ENCODE assay signal across 28 cellular contexts in the genomic region with DNA sequence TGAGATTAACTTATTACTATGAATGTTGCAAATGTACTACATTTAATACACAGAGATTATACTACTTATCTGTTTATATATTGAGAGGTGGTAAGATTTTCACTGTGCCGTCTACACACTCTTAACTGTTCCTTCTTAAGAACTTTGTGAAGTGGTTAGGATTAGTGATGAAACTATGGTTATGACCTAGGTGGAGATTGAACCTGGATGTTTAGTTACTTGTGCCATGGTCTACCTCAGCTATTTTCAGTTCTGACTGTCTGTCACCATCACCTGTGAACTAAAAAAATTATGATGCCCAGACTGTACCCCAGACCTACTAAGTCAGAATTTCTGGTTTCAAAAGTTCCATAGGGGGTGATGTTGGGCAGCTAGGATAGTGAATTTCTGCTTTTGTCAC. TPM values are rescaled to one million over a fixed set of nuclear protein-coding genes. Genes with fewer than 3 reads are reported as not detected.
A peak's percentile ranks its signal among the peaks of the same experiment; 100 is the strongest.
DNase-seq lines count a peak whose midpoint lies in the region; ATAC-seq, FAIRE-seq and TF ChIP-seq lines count a peak whose summit lies in the region.
"Had no signal": no experiment of that assay in that cellular context is flagged by ENCODE, and none has a peak within 500 bp of the region (broad histone marks: within the 10 kb centered on the region; RNA-seq: fewer than 3 reads in every experiment).

No MANE protein-coding gene starts in this region.

- no peaks in the 10 kb centered on the region for H3K36me3 ChIP-seq in colonic mucosa

- no peak for TF ChIP-seq POLR2A in erythroblast (IDR thresholded peaks at IDR 0.05; ENCODE audit: low read length)

- H3K4me3 ChIP-seq in colonic mucosa = no peak overlapping the region
- H3K4me3 ChIP-seq: dorsolateral prefrontal cortex, lung had no signal

- intact Hi-C loops in activated CD4-positive, alpha-beta T cell treated with anti-CD3 and anti-CD28 coated beads for 36 hours (cut with DNase I, micrococcal nuclease) = no loop called here
- intact Hi-C loops in activated CD4-positive, alpha-beta T cell treated with anti-CD3 and anti-CD28 coated beads, Interleukin-2, amount 10 ng/mL, durations not matched to agents 24 days and 14 days (cut with micrococcal nuclease) = no loop called here
- intact Hi-C loops in activated T-helper 1 cell treated with anti-CD3 and anti-CD28 coated beads, Interleukin-12 subunit alpha, Interleukin-12 subunit beta, Interleukin-2, Interleukin-4 antibody, amounts not matched to agents 30 ng/mL and 10 ng/mL and 1 ng/mL, durations not matched to agents 14 hours and 24 hours and 36 hours (cut with micrococcal nuclease) = no loop called here
- intact Hi-C loops in natural killer cell (cut with micrococcal nuclease) = no loop called here
- intact Hi-C loops in colonic mucosa (cut with DNase I) = no loop called here

- TF ChIP-seq CTCF in natural killer cell (IDR thresholded peaks at IDR 0.05) = no peak
- TF ChIP-seq CTCF in colonic mucosa (IDR thresholded peaks at IDR 0.05) = no peak

- peak overlapping the region; percentile 43 for H3K27ac Mint-ChIP-seq in activated CD4-positive, alpha-beta T cell treated with anti-CD3 and anti-CD28 coated beads for 36 hours
- H3K27ac Mint-ChIP-seq in activated CD4-positive, alpha-beta T cell treated with anti-CD3 and anti-CD28 coated beads, Interleukin-2, amount 10 ng/mL, durations not matched to agents 24 days and 14 days = no peak overlapping the region
- no peak overlapping the region for H3K27ac Mint-ChIP-seq in activated T-helper 1 cell treated with anti-CD3 and anti-CD28 coated beads, Interleukin-12 subunit alpha, Interleukin-12 subunit beta, Interleukin-2, Interleukin-4 antibody, amounts not matched to agents 30 ng/mL and 10 ng/mL and 1 ng/mL, durations not matched to agents 14 hours and 24 hours and 36 hours
- H3K27ac Mint-ChIP-seq in natural killer cell = peak overlapping the region in 1 of 2 donors; percentile 92
- H3K27ac Mint-ChIP-seq: progenitor cell of endocrine pancreas had no signal

- peaks cover 4% of the 10 kb centered on the region for H3K9me3 Mint-ChIP-seq in activated CD4-positive, alpha-beta T cell treated with anti-CD3 and anti-CD28 coated beads for 36 hours (ENCODE audit: low read depth)
- peaks cover 6% of the 10 kb centered on the region for H3K9me3 Mint-ChIP-seq in activated CD4-positive, alpha-beta T cell treated with anti-CD3 and anti-CD28 coated beads, Interleukin-2, amount 10 ng/mL, durations not matched to agents 24 days and 14 days
- H3K9me3 Mint-ChIP-seq in activated T-helper 1 cell treated with anti-CD3 and anti-CD28 coated beads, Interleukin-12 subunit alpha, Interleukin-12 subunit beta, Interleukin-2, Interleukin-4 antibody, amounts not matched to agents 30 ng/mL and 10 ng/mL and 1 ng/mL, durations not matched to agents 14 hours and 24 hours and 36 hours = peaks cover 12% of the 10 kb centered on the region
- no peaks in the 10 kb centered on the region for H3K9me3 Mint-ChIP-seq in natural killer cell

- no peak overlapping the region for H3K27ac ChIP-seq in colonic mucosa
- H3K27ac ChIP-seq: dorsolateral prefrontal cortex had no signal

- no peak overlapping the region for H3K4me3 Mint-ChIP-seq in activated CD4-positive, alpha-beta T cell treated with anti-CD3 and anti-CD28 coated beads for 36 hours
- H3K4me3 Mint-ChIP-seq in activated CD4-positive, alpha-beta T cell treated with anti-CD3 and anti-CD28 coated beads, Interleukin-2, amount 10 ng/mL, durations not matched to agents 24 days and 14 days = no peak overlapping the region
- peak overlapping the region; percentile 25 for H3K4me3 Mint-ChIP-seq in activated T-helper 1 cell treated with anti-CD3 and anti-CD28 coated beads, Interleukin-12 subunit alpha, Interleukin-12 subunit beta, Interleukin-2, Interleukin-4 antibody, amounts not matched to agents 30 ng/mL and 10 ng/mL and 1 ng/mL, durations not matched to agents 14 hours and 24 hours and 36 hours
- H3K4me3 Mint-ChIP-seq in natural killer cell = no peak overlapping the region

- no peak overlapping the region for H3K9ac ChIP-seq in colonic mucosa (ENCODE audit: low read depth in 2 of 2, low read length in 2 of 2)

- peak; percentile 48 for FAIRE-seq in GM19239 (lab: Jason Lieb, UNC)
- FAIRE-seq: astrocyte, HTR-8/SVneo had no signal

- POLR2A ChIA-PET in activated CD4-positive, alpha-beta T cell treated with anti-CD3 and anti-CD28 coated beads for 36 hours (lab: Charles Lee) = interaction anchor here (0.6 to 1.4 kb wide), 3 partner anchors 49 to 62 kb away, joined by 3 to 4 read pairs (median 4); no protein-coding TSS in a partner anchor

- peaks cover 91% of the 10 kb centered on the region for H3K4me1 Mint-ChIP-seq in activated CD4-positive, alpha-beta T cell treated with anti-CD3 and anti-CD28 coated beads for 36 hours
- peaks cover 66% of the 10 kb centered on the region for H3K4me1 Mint-ChIP-seq in activated CD4-positive, alpha-beta T cell treated with anti-CD3 and anti-CD28 coated beads, Interleukin-2, amount 10 ng/mL, durations not matched to agents 24 days and 14 days
- H3K4me1 Mint-ChIP-seq in activated T-helper 1 cell treated with anti-CD3 and anti-CD28 coated beads, Interleukin-12 subunit alpha, Interleukin-12 subunit beta, Interleukin-2, Interleukin-4 antibody, amounts not matched to agents 30 ng/mL and 10 ng/mL and 1 ng/mL, durations not matched to agents 14 hours and 24 hours and 36 hours (ENCODE audit: low read depth) = peaks cover 89% of the 10 kb centered on the region
- peaks cover 90 to 92% of the 10 kb centered on the region in 2 donors for H3K4me1 Mint-ChIP-seq in natural killer cell

- H3K9me3 ChIP-seq in colonic mucosa = no peaks in the 10 kb centered on the region
- H3K9me3 ChIP-seq: Caco-2 had no signal

- H3K27me3 Mint-ChIP-seq in activated CD4-positive, alpha-beta T cell treated with anti-CD3 and anti-CD28 coated beads for 36 hours = no peaks in the 10 kb centered on the region
- H3K27me3 Mint-ChIP-seq in activated CD4-positive, alpha-beta T cell treated with anti-CD3 and anti-CD28 coated beads, Interleukin-2, amount 10 ng/mL, durations not matched to agents 24 days and 14 days = no peaks in the 10 kb centered on the region
- H3K27me3 Mint-ChIP-seq in activated T-helper 1 cell treated with anti-CD3 and anti-CD28 coated beads, Interleukin-12 subunit alpha, Interleukin-12 subunit beta, Interleukin-2, Interleukin-4 antibody, amounts not matched to agents 30 ng/mL and 10 ng/mL and 1 ng/mL, durations not matched to agents 14 hours and 24 hours and 36 hours (ENCODE audit: insufficient read depth) = no peaks in the 10 kb centered on the region
- no peaks in the 10 kb centered on the region for H3K27me3 Mint-ChIP-seq in natural killer cell (ENCODE audit: low read depth in 2 of 2)
- H3K27me3 Mint-ChIP-seq: progenitor cell of endocrine pancreas had no signal

- no peak for DNase-seq in activated CD4-positive, alpha-beta T cell treated with anti-CD3 and anti-CD28 coated beads for 36 hours
- no peak for DNase-seq in activated CD4-positive, alpha-beta T cell treated with anti-CD3 and anti-CD28 coated beads, Interleukin-2, amount 10 ng/mL, durations not matched to agents 24 days and 14 days
- no peak for DNase-seq in GM19239 (ENCODE audit: insufficient read length, low spot score)
- DNase-seq in activated T-helper 1 cell treated with anti-CD3 and anti-CD28 coated beads, Interleukin-12 subunit alpha, Interleukin-12 subunit beta, Interleukin-2, Interleukin-4 antibody, amounts not matched to agents 30 ng/mL and 10 ng/mL and 1 ng/mL, durations not matched to agents 14 hours and 24 hours and 36 hours (ENCODE audit: low spot score) = no peak
- DNase-seq in natural killer cell = no peak
- no peak for DNase-seq in erythroblast (lab: John Stamatoyannopoulos, UW)
- DNase-seq in colonic mucosa = no peak
- DNase-seq: 8988T; activated gamma-delta T cell treated with Interleukin-2 at 50 U/mL for 16 hours; AML-193; Caco-2; dorsolateral prefrontal cortex; glutamatergic neuron; H7; KG1; MV-4-11; NCI-H146; NCI-H510A; NK-92 treated with Interleukin-12 subunit alpha and Interleukin-12 subunit beta, amount 100 ng/mL, for 24 hours; SHP77; SW 1271; trophoblast cell had no signal

- no peaks in the 10 kb centered on the region for H3K4me1 ChIP-seq in colonic mucosa

- CTCF ChIA-PET in activated CD4-positive, alpha-beta T cell treated with anti-CD3 and anti-CD28 coated beads for 36 hours (lab: Charles Lee) = interaction anchor here (0.6 to 3.8 kb wide), 5 partner anchors 33 to 109 kb away, joined by 3 to 25 read pairs (median 4); no protein-coding TSS in a partner anchor

- peak; percentile 80 for ATAC-seq in activated CD4-positive, alpha-beta T cell treated with anti-CD3 and anti-CD28 coated beads for 36 hours
- peak; percentile 16 to 42 (median 31) for ATAC-seq in natural killer cell
- no peak for ATAC-seq in HG03342 (IDR thresholded peaks at IDR 0.05; ENCODE audit: unreplicated experiment)
- ATAC-seq: sciatic nerve had no signal

- no peaks in the 10 kb centered on the region for H3K27me3 ChIP-seq in colonic mucosa
- H3K27me3 ChIP-seq: dorsolateral prefrontal cortex had no signal

- H3K36me3 Mint-ChIP-seq in activated CD4-positive, alpha-beta T cell treated with anti-CD3 and anti-CD28 coated beads for 36 hours (ENCODE audit: low read depth) = peaks cover 34% of the 10 kb centered on the region
- peaks cover 47% of the 10 kb centered on the region for H3K36me3 Mint-ChIP-seq in activated CD4-positive, alpha-beta T cell treated with anti-CD3 and anti-CD28 coated beads, Interleukin-2, amount 10 ng/mL, durations not matched to agents 24 days and 14 days (ENCODE audit: low read depth)
- peaks cover 41% of the 10 kb centered on the region for H3K36me3 Mint-ChIP-seq in activated T-helper 1 cell treated with anti-CD3 and anti-CD28 coated beads, Interleukin-12 subunit alpha, Interleukin-12 subunit beta, Interleukin-2, Interleukin-4 antibody, amounts not matched to agents 30 ng/mL and 10 ng/mL and 1 ng/mL, durations not matched to agents 14 hours and 24 hours and 36 hours (ENCODE audit: low read depth)
- no peaks in the 10 kb centered on the region for H3K36me3 Mint-ChIP-seq in natural killer cell

RNA-seq across cellular contexts. Expression of a gene that starts 6.3 kb away (rescaled TPM):
- total RNA-seq in activated CD4-positive, alpha-beta T cell treated with anti-CD3 and anti-CD28 coated beads for 36 hours = 10 to 100 TPM; 30.8 to 32.0 TPM
- 28.0 and 30.2 TPM in 2 replicates for total RNA-seq in activated CD4-positive, alpha-beta T cell treated with anti-CD3 and anti-CD28 coated beads, Interleukin-2, amount 10 ng/mL, durations not matched to agents 24 days and 14 days
- total RNA-seq in activated T-helper 1 cell treated with anti-CD3 and anti-CD28 coated beads, Interleukin-12 subunit alpha, Interleukin-12 subunit beta, Interleukin-2, Interleukin-4 antibody, amounts not matched to agents 30 ng/mL and 10 ng/mL and 1 ng/mL, durations not matched to agents 14 hours and 24 hours and 36 hours = 37.7 and 39.2 TPM in 2 replicates
- total RNA-seq in natural killer cell = 10 to 100 TPM; 93.9 to 99.4 (median 97.0) TPM
- total RNA-seq in colonic mucosa = 10 to 100 TPM; 12.0 to 18.3 TPM
